ENCODE assay signal across 15 cellular contexts in the genomic region with DNA sequence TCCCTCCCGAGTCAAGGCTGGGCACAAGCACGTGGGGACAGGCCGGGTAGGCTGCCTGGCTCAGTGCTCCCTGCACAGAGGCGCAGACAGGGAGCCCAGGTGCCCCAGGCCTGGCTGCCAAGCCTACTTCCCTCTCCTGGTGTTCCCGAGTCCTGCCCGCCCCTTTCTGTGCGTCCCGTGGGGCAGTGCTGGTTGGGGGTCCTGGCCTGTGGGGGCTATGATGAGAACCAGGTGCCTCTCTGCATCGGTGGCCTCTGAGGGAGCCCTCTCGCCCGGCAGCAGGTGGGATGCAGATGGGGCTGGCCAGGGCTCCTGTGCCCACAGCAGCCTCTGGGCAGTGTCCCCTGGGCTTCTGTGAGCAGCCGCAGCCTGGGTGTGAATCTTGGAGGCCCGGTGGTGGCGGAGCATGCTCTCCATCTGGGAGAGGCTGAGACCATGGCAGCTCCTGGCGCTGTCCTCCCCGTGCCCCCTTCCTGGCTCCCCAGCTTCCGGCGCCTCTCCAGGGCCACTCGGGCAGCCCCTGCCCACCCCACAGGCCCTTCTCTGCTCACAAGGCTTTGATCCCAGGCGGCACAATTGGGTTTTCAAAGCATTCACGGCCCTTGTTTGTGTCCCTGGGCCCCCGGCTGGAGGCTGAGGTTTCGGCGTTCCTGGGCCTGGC. TPM values are rescaled to one million over a fixed set of nuclear protein-coding genes. Genes with fewer than 3 reads are reported as not detected.
DNase-seq lines count a peak whose midpoint lies in the region; ATAC-seq and TF ChIP-seq lines count a peak whose summit lies in the region.
"Had no signal": no experiment of that assay in that cellular context is flagged by ENCODE, and none has a peak within 500 bp of the region (broad histone marks: within the 10 kb centered on the region; RNA-seq: fewer than 3 reads in every experiment).

No MANE protein-coding gene starts in this region.

- H3K4me3 Mint-ChIP-seq in WTC11: no peak overlapping the region
- H3K4me3 Mint-ChIP-seq: HFFc6 had no signal

- H2BK120ac ChIP-seq in neuronal stem cell (ENCODE audit: low read depth, low read length): no peak overlapping the region

- peak overlapping the region; percentile 39 for H2BK5ac ChIP-seq in neuronal stem cell (ENCODE audit: low read length)

- H2AK5ac ChIP-seq in neuronal stem cell (ENCODE audit: low read depth, low read length): no peak overlapping the region

- POLR2A ChIA-PET in WTC11 (lab: Charles Lee): no interaction called here

- H3K36me3 Mint-ChIP-seq in WTC11: no peaks in the 10 kb centered on the region; the same call in 1 of the 2 replicates

- H3K14ac ChIP-seq in neuronal stem cell (ENCODE audit: low read length): peak overlapping the region; percentile 56

- CTCF ChIA-PET in WTC11 (lab: Charles Lee): interaction anchor here (1.4 to 8.8 kb wide), 3 partner anchors 16 to 56 kb away, joined by 6 to 119 read pairs (median 7); a partner anchor contains a TSS

- DNase-seq in WTC11 (ENCODE audit: low spot score) (no peak), neuronal stem cell (ENCODE audit: low spot score) (no peak), SIG-M5 (lab: John Stamatoyannopoulos, UW) (no peak)
- no peak for DNase-seq in effector CD8-positive, alpha-beta T cell (lab: John Stamatoyannopoulos, UW)
- DNase-seq: DMS79 treated with DMSO at 0.1 percent for 48 hours, HFFc6, NCI-H1436, NCI-H1930, NCI-H226, NCI-H524 treated with DMSO at 0.1 percent for 48 hours, PC-3, SJCRH30, SW 1271 had no signal

- TF ChIP-seq CTCF in WTC11 (IDR thresholded peaks at IDR 0.05): no peak

- H3K27me3 Mint-ChIP-seq in WTC11 (ENCODE audit: low read depth): no peaks in the 10 kb centered on the region

- peak overlapping the region in 4 of 11 experiments; percentile 33 to 61 (median 52); a peak in 6 of 22 replicates for H3K9ac ChIP-seq in BLaER1 treated with 17β-estradiol and CSF1 and Interleukin-3, amounts not matched to agents 10 nM and 100 nM
- peak overlapping the region; percentile 50 for H3K9ac ChIP-seq in neuronal stem cell (ENCODE audit: low read depth, low read length, poor library complexity)

- no CpG with 5 or more reads among the region's 24 CpGs for WGBS in neuronal stem cell (ENCODE audit: extremely low coverage in 2 of 2, insufficient read length in 2 of 2, insufficient replicate concordance in 1 of 2), 2 donors

- H3K9me3 ChIP-seq in BLaER1 treated with 17β-estradiol and CSF1 and Interleukin-3, amounts not matched to agents 10 nM and 100 nM (replicated peaks in 1 of 11): no peaks in the 10 kb centered on the region
- H3K9me3 ChIP-seq in neuronal stem cell (replicated peaks in 1 of 2; ENCODE audit: control insufficient read depth in 2 of 2, insufficient read depth in 1 of 2, low read depth in 1 of 2, low read length in 2 of 2): no peaks in the 10 kb centered on the region
- H3K9me3 ChIP-seq: SJCRH30 had no signal

- no peak overlapping the region for H3K18ac ChIP-seq in neuronal stem cell (ENCODE audit: low read length)

- H2BK15ac ChIP-seq in neuronal stem cell (ENCODE audit: low read length): no peak overlapping the region

- no peak overlapping the region for H2AFZ ChIP-seq in neuronal stem cell (ENCODE audit: low read length)

- H3K4me2 ChIP-seq in BLaER1 treated with 17β-estradiol and CSF1 and Interleukin-3, amounts not matched to agents 10 nM and 100 nM: peak overlapping the region in 8 of 11 experiments; percentile 64 to 86 (median 76); a peak in 16 of 22 replicates
- no peak overlapping the region for H3K4me2 ChIP-seq in neuronal stem cell (ENCODE audit: insufficient read depth, low read length, poor library complexity, severe bottlenecking)

- H3K79me1 ChIP-seq in neuronal stem cell (ENCODE audit: low read depth, low read length): peaks cover 6% of the 10 kb centered on the region

- H3K27ac Mint-ChIP-seq in WTC11: no peak overlapping the region
- H3K27ac Mint-ChIP-seq: HFFc6 had no signal

- no peak overlapping the region for H4K91ac ChIP-seq in neuronal stem cell (ENCODE audit: low read depth, low read length, poor library complexity)

- H4K20me1 ChIP-seq in BLaER1 treated with 17β-estradiol and CSF1 and Interleukin-3, amounts not matched to agents 10 nM and 100 nM: peaks cover 6 to 96% (median 71%) of the 10 kb centered on the region in 11 experiments; a peak in 21 of 22 replicates

- H3K36me3 ChIP-seq in BLaER1 treated with 17β-estradiol and CSF1 and Interleukin-3, amounts not matched to agents 10 nM and 100 nM: peaks cover 10 to 29% (median 17%) of the 10 kb centered on the region in 11 experiments; a peak in 20 of 22 replicates
- H3K36me3 ChIP-seq in neuronal stem cell (replicated peaks in 1 of 2; ENCODE audit: control insufficient read depth in 2 of 2, insufficient read depth in 2 of 2, low read length in 2 of 2): peaks cover 6 to 31% of the 10 kb centered on the region in 2 donors
- H3K36me3 ChIP-seq: SJCRH30 had no signal

- peak overlapping the region; percentile 53 for H3K4ac ChIP-seq in neuronal stem cell (ENCODE audit: low read length)

- no peaks in the 10 kb centered on the region for H3K9me3 Mint-ChIP-seq in WTC11
- H3K9me3 Mint-ChIP-seq: HFFc6 had no signal

- peak overlapping the region; percentile 44 for H3K23ac ChIP-seq in neuronal stem cell (ENCODE audit: low read depth, low read length, poor library complexity)

- no peak overlapping the region for H2BK12ac ChIP-seq in neuronal stem cell (ENCODE audit: low read length)

- H3K4me1 Mint-ChIP-seq in WTC11: no peaks in the 10 kb centered on the region

- peaks cover 6 to 44% (median 30%) of the 10 kb centered on the region in 11 experiments; a peak in 21 of 22 replicates for H3K27me3 ChIP-seq in BLaER1 treated with 17β-estradiol and CSF1 and Interleukin-3, amounts not matched to agents 10 nM and 100 nM
- no peaks in the 10 kb centered on the region for H3K27me3 ChIP-seq in neuronal stem cell (ENCODE audit: control insufficient read depth in 3 of 3, insufficient read depth in 3 of 3, low read depth in 1 of 3, low read length in 3 of 3)
- H3K27me3 ChIP-seq: SJCRH30 had no signal

- peak overlapping the region in 1 of 11 experiments; percentile 14; a peak in 1 of 22 replicates for H3K27ac ChIP-seq in BLaER1 treated with 17β-estradiol and CSF1 and Interleukin-3, amounts not matched to agents 10 nM and 100 nM
- no peak overlapping the region for H3K27ac ChIP-seq in neuronal stem cell (replicated peaks; ENCODE audit: low read length)
- H3K27ac ChIP-seq: C4-2B, SJCRH30 had no signal

- ATAC-seq in WTC11: no peak
- ATAC-seq: PC-3 had no signal

- peaks cover 0 to 55% (median 43%) of the 10 kb centered on the region in 10 experiments; a peak in 18 of 20 replicates for H3K4me1 ChIP-seq in BLaER1 treated with 17β-estradiol and CSF1 and Interleukin-3, amounts not matched to agents 10 nM and 100 nM
- peaks cover 0 to 18% of the 10 kb centered on the region in 2 donors for H3K4me1 ChIP-seq in neuronal stem cell (ENCODE audit: control insufficient read depth in 2 of 2, insufficient read depth in 1 of 2, low read depth in 1 of 2, low read length in 2 of 2)

- no peak overlapping the region for H3K4me3 ChIP-seq in BLaER1 treated with 17β-estradiol and CSF1 and Interleukin-3, amounts not matched to agents 10 nM and 100 nM
- H3K4me3 ChIP-seq in neuronal stem cell (ENCODE audit: low read length in 2 of 2): no peak overlapping the region
- H3K4me3 ChIP-seq: SJCRH30 had no signal

- no peak overlapping the region for H4K8ac ChIP-seq in neuronal stem cell (ENCODE audit: low read depth, low read length)

TF ChIP-seq in WTC11, 78 proteins besides CTCF, POLR2A, EP300 and RAD21:
- peak; percentile 20; the same call in 1 of the 2 replicates for TF ChIP-seq GABPB1 (CRISPR knock-in tag; IDR thresholded peaks at IDR 0.05)
- TF ChIP-seq, protein P1, sequence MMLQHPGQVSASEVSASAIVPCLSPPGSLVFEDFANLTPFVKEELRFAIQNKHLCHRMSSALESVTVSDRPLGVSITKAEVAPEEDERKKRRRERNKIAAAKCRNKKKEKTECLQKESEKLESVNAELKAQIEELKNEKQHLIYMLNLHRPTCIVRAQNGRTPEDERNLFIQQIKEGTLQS (CRISPR knock-in tag; conservative IDR thresholded peaks at IDR 0.05): no peak

RNA-seq across cellular contexts. Expression of a gene that starts 7.2 kb away (rescaled TPM):
- total RNA-seq in WTC11 (2021): 107 to 121 TPM (median 110 TPM) in 3 replicates
- polyA plus RNA-seq in neuronal stem cell (2013, experiment 1 of 2): 45.1 TPM
- polyA plus RNA-seq in neuronal stem cell (2013, experiment 2 of 2): 45.1 TPM

RNA-seq across cellular contexts. Expression of a gene that starts 7.7 kb away (rescaled TPM):
- 30.5 to 38.1 TPM (median 32.5 TPM) in 3 replicates for total RNA-seq in WTC11 (2021)
- polyA plus RNA-seq in neuronal stem cell (2013, experiment 1 of 2): 13.2 TPM
- polyA plus RNA-seq in neuronal stem cell (2013, experiment 2 of 2): 12.5 TPM

RNA-seq across cellular contexts. Expression of a gene that starts 16.0 kb away (rescaled TPM):
- total RNA-seq in WTC11 (2021): 135 to 163 TPM (median 138 TPM) in 3 replicates
- 61.3 TPM for polyA plus RNA-seq in neuronal stem cell (2013, experiment 1 of 2)
- 55.7 TPM for polyA plus RNA-seq in neuronal stem cell (2013, experiment 2 of 2)

RNA-seq across cellular contexts. Expression of a gene that starts 22.1 kb away (rescaled TPM):
- total RNA-seq in WTC11 (2021): 114 to 130 TPM (median 120 TPM) in 3 replicates
- 72.9 TPM for polyA plus RNA-seq in neuronal stem cell (2013, experiment 1 of 2)
- 72.2 TPM for polyA plus RNA-seq in neuronal stem cell (2013, experiment 2 of 2)

RNA-seq across cellular contexts. Expression of a gene that starts 36.2 kb away (rescaled TPM):
- total RNA-seq in WTC11 (2021): 40.9 to 42.3 TPM (median 41.6 TPM) in 3 replicates
- 25.7 TPM for polyA plus RNA-seq in neuronal stem cell (2013, experiment 1 of 2)
- 26.2 TPM for polyA plus RNA-seq in neuronal stem cell (2013, experiment 2 of 2)
